31 cellular contexts compared by ENCODE assay signal in genomic region chr9:128390813-128391711, GRCh38. TPM values are rescaled to one million over a fixed set of nuclear protein-coding genes. Genes with fewer than 3 reads are reported as not detected.
A peak's percentile ranks its signal among the peaks of the same experiment; 100 is the strongest.
DNase-seq lines count a peak whose midpoint lies in the region; ATAC-seq and TF ChIP-seq lines count a peak whose summit lies in the region.
"Had no signal": no experiment of that assay in that cellular context is flagged by ENCODE, and none has a peak within 500 bp of the region (broad histone marks: within the 10 kb centered on the region; RNA-seq: fewer than 3 reads in every experiment).

No MANE protein-coding gene starts in this region.

- TF ChIP-seq CTCF in dorsolateral prefrontal cortex (IDR thresholded peaks at IDR 0.05 in 54 of 56, conservative IDR thresholded peaks at IDR 0.05 in 2 of 56; ENCODE audit: low read depth in 1 of 56, partially characterized antibody in 56 of 56) = no peak
- TF ChIP-seq CTCF in osteoblast (IDR thresholded peaks at IDR 0.05; ENCODE audit: extremely low read depth, low read depth, low read length) = no peak
- no peak for TF ChIP-seq CTCF in foreskin keratinocyte (conservative IDR thresholded peaks at IDR 0.05)

- no peak for ATAC-seq in foreskin keratinocyte
- ATAC-seq: A549; CD8-positive, alpha-beta T cell; heart left ventricle; natural killer cell; stimulated activated naive CD8-positive, alpha-beta T cell treated with anti-CD3 and anti-CD28 coated beads, Interleukin-15, Interleukin-2, amounts not matched to agents 100 U/mL and 50 U/mL, for 24 hours had no signal

- DNase-seq in H7 = peak; percentile 47
- DNase-seq in dorsolateral prefrontal cortex = peak in 6 of 10 donors; percentile 55 to 75 (median 66)
- peak; percentile 81 for DNase-seq in osteoblast (ENCODE audit: insufficient read length, low spot score, missing footprints)
- no peak for DNase-seq in NCI-H2196 treated with DMSO at 0.1 percent for 48 hours (lab: John Stamatoyannopoulos, UW; ENCODE audit: unreplicated experiment)
- DNase-seq in foreskin keratinocyte = no peak
- no peak for DNase-seq in NCI-H2029 (lab: John Stamatoyannopoulos, UW)
- no peak for DNase-seq in NOMO-1 treated with DMSO at 0.1 percent for 48 hours (lab: John Stamatoyannopoulos, UW; ENCODE audit: unreplicated experiment)
- DNase-seq: activated CD4-positive, alpha-beta T cell treated with anti-CD3 and anti-CD28 coated beads for 48 hours; activated CD8-positive, alpha-beta memory T cell treated with anti-CD3 and anti-CD28 coated beads for 24 hours; activated T-cell treated with anti-CD3 and anti-CD28 coated beads for 4 hours; amniotic stem cell; CD8-positive, alpha-beta T cell; colonic mucosa; GOT3; heart left ventricle; Kasumi-1; lower lobe of right lung; natural killer cell; NCI-H1417 treated with DMSO at 0.1 percent for 48 hours; NCI-H446 treated with DMSO at 0.1 percent for 48 hours; RPMI8226; stimulated activated naive CD8-positive, alpha-beta T cell treated with anti-CD3 and anti-CD28 coated beads, Interleukin-15, Interleukin-2, amounts not matched to agents 100 U/mL and 50 U/mL, for 24 hours; T1000; tibial artery had no signal

- peaks cover 3% of the 10 kb centered on the region for H3K36me3 ChIP-seq in H7 (replicated peaks; ENCODE audit: control insufficient read depth, insufficient read depth, low read length)
- peaks cover 29% of the 10 kb centered on the region for H3K36me3 ChIP-seq in osteoblast (ENCODE audit: insufficient read depth, low read length)

- no peak overlapping the region for H2AFZ ChIP-seq in osteoblast (ENCODE audit: low read length)
- H2AFZ ChIP-seq: parathyroid adenoma had no signal

- peaks cover 72% of the 10 kb centered on the region for H3K27me3 ChIP-seq in H7 (ENCODE audit: control insufficient read depth, insufficient read depth, low read length)
- H3K27me3 ChIP-seq in dorsolateral prefrontal cortex = no peaks in the 10 kb centered on the region
- H3K27me3 ChIP-seq in osteoblast (ENCODE audit: insufficient read depth, low read length) = peaks cover 9% of the 10 kb centered on the region
- peaks cover 8% of the 10 kb centered on the region for H3K27me3 ChIP-seq in foreskin keratinocyte
- H3K27me3 ChIP-seq: colonic mucosa, SJSA1, tibial artery had no signal

- H3K4me3 ChIP-seq in H7 (ENCODE audit: insufficient read depth, low read depth, low read length) (no peak overlapping the region), dorsolateral prefrontal cortex (peak overlapping the region; percentile 29 to 96 (median 66)), iPS-18c (ENCODE audit: insufficient read depth, low read depth, low read length) (peak overlapping the region; percentile 57; the same call in 1 of the 2 replicates), osteoblast (ENCODE audit: insufficient read depth, low read length) (no peak overlapping the region)
- H3K4me3 ChIP-seq: A549, colonic mucosa, heart left ventricle, lower lobe of right lung, right atrium auricular region, SJSA1, smooth muscle cell, tibial artery had no signal

- peaks cover 5% of the 10 kb centered on the region for H3K4me1 ChIP-seq in osteoblast (ENCODE audit: insufficient read depth, low read length)
- no peaks in the 10 kb centered on the region for H3K4me1 ChIP-seq in foreskin keratinocyte
- H3K4me1 ChIP-seq: A549, colonic mucosa, lower lobe of right lung, parathyroid adenoma, right atrium auricular region, tibial artery had no signal

- no peak overlapping the region for H3K4me2 ChIP-seq in osteoblast (ENCODE audit: insufficient read depth, low read length)
- H3K4me2 ChIP-seq: A549, smooth muscle cell had no signal

- peaks cover 4% of the 10 kb centered on the region for H4K20me1 ChIP-seq in osteoblast (ENCODE audit: insufficient read depth, low read length)

- H3K9me3 ChIP-seq in iPS-18c (ENCODE audit: control insufficient read depth, insufficient read depth, low read length) = no peaks in the 10 kb centered on the region
- H3K9me3 ChIP-seq in osteoblast (ENCODE audit: low read depth, low read length) = no peaks in the 10 kb centered on the region
- H3K9me3 ChIP-seq: A549, colonic mucosa, heart left ventricle, lower lobe of right lung, right atrium auricular region, SJSA1, tibial artery had no signal

- H3K79me2 ChIP-seq in osteoblast (ENCODE audit: insufficient read depth, low read length) = no peaks in the 10 kb centered on the region
- H3K79me2 ChIP-seq: parathyroid adenoma had no signal

- intact Hi-C loops in dorsolateral prefrontal cortex (cut with DNase I) = no loop called here

- H3K27ac ChIP-seq in dorsolateral prefrontal cortex (peak overlapping the region; percentile 71 to 100 (median 98)), osteoblast (ENCODE audit: low read depth, low read length) (no peak overlapping the region), foreskin keratinocyte (no peak overlapping the region)
- H3K27ac ChIP-seq: A549, colonic mucosa, heart left ventricle, lower lobe of right lung, parathyroid adenoma, right atrium auricular region, SJSA1, tibial artery, VCaP had no signal

RNA-seq across cellular contexts. Expression of gene URM1, which starts 19.9 kb away (rescaled TPM):
- total RNA-seq in H7 (2014; rRNA removed; shearing (Covaris generic)) = 74.3 and 99.6 TPM in 2 replicates
- total RNA-seq in dorsolateral prefrontal cortex = 10 to 100 TPM; 36.9 to 64.9 (median 48.8) TPM
- total RNA-seq in osteoblast = 29.2 and 35.1 TPM in 2 replicates
- total RNA-seq in foreskin keratinocyte = 35.9 and 36.9 TPM in 2 replicates
- 67.6 and 70.2 TPM in 2 replicates for polyA plus RNA-seq in foreskin keratinocyte

RNA-seq across cellular contexts. Expression of gene CERCAM, which starts 29.6 kb away (rescaled TPM):
- total RNA-seq in H7 (2014; rRNA removed; shearing (Covaris generic)) = 12.6 and 15.5 TPM in 2 replicates
- 1,000 to 10,000 TPM in 1 of 120 experiments, 100 to 1,000 TPM in 110, 10 to 100 TPM in 9; 33.1 to 1,222 (median 302) TPM for total RNA-seq in dorsolateral prefrontal cortex
- 186 and 195 TPM in 2 replicates for total RNA-seq in osteoblast
- total RNA-seq in foreskin keratinocyte = 39.7 and 46.4 TPM in 2 replicates
- 41.6 and 54.5 TPM in 2 replicates for polyA plus RNA-seq in foreskin keratinocyte

RNA-seq across cellular contexts. Expression of gene SLC27A4, which starts 50.7 kb away (rescaled TPM):
- total RNA-seq in H7 (2014; rRNA removed; shearing (Covaris generic)) = 26.2 and 39.0 TPM in 2 replicates
- total RNA-seq in dorsolateral prefrontal cortex (10 to 100 TPM; 25.1 to 59.1 (median 46.4) TPM), osteoblast (21.4 and 23.0 TPM in 2 replicates), foreskin keratinocyte (29.5 and 32.8 TPM in 2 replicates)
- 28.6 and 34.0 TPM in 2 replicates for polyA plus RNA-seq in foreskin keratinocyte

Comparison
In these comparisons a context has a peak if more than half of its experiments do, and no peak if none do; other contexts are left out.
1. DNase-seq: peak in H7 (single experiment), dorsolateral prefrontal cortex (6 of 10) and osteoblast (single experiment); none in NCI-H2196 treated with DMSO at 0.1 percent for 48 hours (single experiment), foreskin keratinocyte (0 of 2), NCI-H2029 (single experiment) and NOMO-1 treated with DMSO at 0.1 percent for 48 hours (single experiment).
2. H3K4me3 ChIP-seq: peak in dorsolateral prefrontal cortex (59 of 59) and iPS-18c (single experiment); none in H7 (single experiment) and osteoblast (single experiment).
3. H3K27ac ChIP-seq: peak in dorsolateral prefrontal cortex (59 of 59); none in osteoblast (single experiment) and foreskin keratinocyte (single experiment).